Comparison of ENCODE assay signal across 2 cellular contexts in genomic region chr19:49767967-49768581, GRCh38.
TF ChIP-seq lines count a peak whose summit lies in the region.

No MANE protein-coding gene starts in this region.

TF ChIP-seq in SK-N-SH, 30 proteins besides CTCF, POLR2A, EP300 and RAD21 (continued from another document):
- TF ChIP-seq, protein P1, sequence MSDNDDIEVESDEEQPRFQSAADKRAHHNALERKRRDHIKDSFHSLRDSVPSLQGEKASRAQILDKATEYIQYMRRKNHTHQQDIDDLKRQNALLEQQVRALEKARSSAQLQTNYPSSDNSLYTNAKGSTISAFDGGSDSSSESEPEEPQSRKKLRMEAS (IDR thresholded peaks at IDR 0.05; ENCODE audit: low read depth) = no peak
- TF ChIP-seq TEAD4 (IDR thresholded peaks at IDR 0.05; ENCODE audit: borderline replicate concordance, insufficient read depth) (no peak), JUND (IDR thresholded peaks at IDR 0.05) (no peak), GABPA (IDR thresholded peaks at IDR 0.05; ENCODE audit: low read depth) (no peak), NRF1 (IDR thresholded peaks at IDR 0.05; ENCODE audit: low read depth, low read length) (no peak), RFX5 (IDR thresholded peaks at IDR 0.05; ENCODE audit: low read length) (no peak), NFIC (IDR thresholded peaks at IDR 0.05; ENCODE audit: borderline replicate concordance) (no peak), FOXJ3 (CRISPR knock-in tag; IDR thresholded peaks at IDR 0.05) (no peak), YY1 (IDR thresholded peaks at IDR 0.05; ENCODE audit: low read depth) (no peak), MXI1 (IDR thresholded peaks at IDR 0.05; ENCODE audit: low read depth, low read length) (no peak), SMC3 (IDR thresholded peaks at IDR 0.05; ENCODE audit: low read depth, low read length) (no peak), ELF1 (IDR thresholded peaks at IDR 0.05) (no peak)
- TF ChIP-seq, protein P2, sequence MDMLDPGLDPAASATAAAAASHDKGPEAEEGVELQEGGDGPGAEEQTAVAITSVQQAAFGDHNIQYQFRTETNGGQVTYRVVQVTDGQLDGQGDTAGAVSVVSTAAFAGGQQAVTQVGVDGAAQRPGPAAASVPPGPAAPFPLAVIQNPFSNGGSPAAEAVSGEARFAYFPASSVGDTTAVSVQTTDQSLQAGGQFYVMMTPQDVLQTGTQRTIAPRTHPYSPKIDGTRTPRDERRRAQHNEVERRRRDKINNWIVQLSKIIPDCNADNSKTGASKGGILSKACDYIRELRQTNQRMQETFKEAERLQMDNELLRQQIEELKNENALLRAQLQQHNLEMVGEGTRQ (IDR thresholded peaks at IDR 0.05; ENCODE audit: borderline replicate concordance, low read depth, low read length) = no peak

TF ChIP-seq in SK-N-SH treated with all-trans-retinoic acid at 6 μM for 48 hours, 23 proteins besides CTCF, POLR2A, EP300 and RAD21 (continued from another document):
- TF ChIP-seq, protein P3, sequence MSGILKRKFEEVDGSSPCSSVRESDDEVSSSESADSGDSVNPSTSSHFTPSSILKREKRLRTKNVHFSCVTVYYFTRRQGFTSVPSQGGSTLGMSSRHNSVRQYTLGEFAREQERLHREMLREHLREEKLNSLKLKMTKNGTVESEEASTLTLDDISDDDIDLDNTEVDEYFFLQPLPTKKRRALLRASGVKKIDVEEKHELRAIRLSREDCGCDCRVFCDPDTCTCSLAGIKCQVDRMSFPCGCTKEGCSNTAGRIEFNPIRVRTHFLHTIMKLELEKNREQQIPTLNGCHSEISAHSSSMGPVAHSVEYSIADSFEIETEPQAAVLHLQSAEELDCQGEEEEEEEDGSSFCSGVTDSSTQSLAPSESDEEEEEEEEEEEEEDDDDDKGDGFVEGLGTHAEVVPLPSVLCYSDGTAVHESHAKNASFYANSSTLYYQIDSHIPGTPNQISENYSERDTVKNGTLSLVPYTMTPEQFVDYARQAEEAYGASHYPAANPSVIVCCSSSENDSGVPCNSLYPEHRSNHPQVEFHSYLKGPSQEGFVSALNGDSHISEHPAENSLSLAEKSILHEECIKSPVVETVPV (CRISPR knock-in tag; IDR thresholded peaks at IDR 0.05) = no peak
- TF ChIP-seq TCF4 (CRISPR knock-in tag; IDR thresholded peaks at IDR 0.05; ENCODE audit: borderline replicate concordance) (no peak), TSHZ2 (CRISPR knock-in tag; IDR thresholded peaks at IDR 0.05) (no peak), ZC3H10 (CRISPR knock-in tag; IDR thresholded peaks at IDR 0.05) (no peak), ZFP30 (CRISPR knock-in tag; IDR thresholded peaks at IDR 0.05) (no peak), ISL1 (CRISPR knock-in tag; IDR thresholded peaks at IDR 0.05) (no peak), CSDC2 (CRISPR knock-in tag; IDR thresholded peaks at IDR 0.05) (no peak), PPARA (CRISPR knock-in tag; IDR thresholded peaks at IDR 0.05; ENCODE audit: borderline replicate concordance) (no peak), ESRRG (CRISPR knock-in tag; IDR thresholded peaks at IDR 0.05) (no peak), ZFP3 (CRISPR knock-in tag; IDR thresholded peaks at IDR 0.05) (no peak), ZNF565 (CRISPR knock-in tag; conservative IDR thresholded peaks at IDR 0.05; ENCODE audit: low read depth) (no peak), CREB5 (CRISPR knock-in tag; IDR thresholded peaks at IDR 0.05; ENCODE audit: low read depth) (no peak), TOX (CRISPR knock-in tag; IDR thresholded peaks at IDR 0.05; ENCODE audit: borderline replicate concordance) (no peak), POU6F1 (CRISPR knock-in tag; IDR thresholded peaks at IDR 0.05; ENCODE audit: borderline replicate concordance, low read depth) (no peak), GLIS3 (CRISPR knock-in tag; IDR thresholded peaks at IDR 0.05) (no peak)
